8 cellular contexts compared by ENCODE assay signal in genomic region chr11:61793829-61794204, GRCh38. TPM values are rescaled to one million over a fixed set of nuclear protein-coding genes. Genes with fewer than 3 reads are reported as not detected.
A peak's percentile ranks its signal among the peaks of the same experiment; 100 is the strongest.
DNase-seq lines count a peak whose midpoint lies in the region; ATAC-seq and TF ChIP-seq lines count a peak whose summit lies in the region.
"Had no signal": no experiment of that assay in that cellular context is flagged by ENCODE, and none has a peak within 500 bp of the region (broad histone marks: within the 10 kb centered on the region; RNA-seq: fewer than 3 reads in every experiment).

No MANE protein-coding gene starts in this region.

- intact Hi-C loops in tibial artery (cut with DNase I; ENCODE audit: low total_unique reads): loop anchor here (10.0 kb wide), 1 partner anchor 311 kb away; no protein-coding TSS in a partner anchor

- no peak overlapping the region for H2AFZ ChIP-seq in osteoblast (ENCODE audit: low read length)

- TF ChIP-seq CTCF in osteoblast (IDR thresholded peaks at IDR 0.05; ENCODE audit: extremely low read depth, low read depth, low read length) (no peak), tibial artery (IDR thresholded peaks at IDR 0.05) (no peak)

- H3K4me2 ChIP-seq in osteoblast (ENCODE audit: insufficient read depth, low read length): peak overlapping the region; percentile 91

- no peaks in the 10 kb centered on the region for H3K27me3 ChIP-seq in NT2/D1 (ENCODE audit: insufficient read depth, insufficient read length)
- H3K27me3 ChIP-seq in ectodermal cell (ENCODE audit: control insufficient read depth, insufficient read depth, low read length, poor library complexity, severe bottlenecking): no peaks in the 10 kb centered on the region
- H3K27me3 ChIP-seq in osteoblast (ENCODE audit: insufficient read depth, low read length): no peaks in the 10 kb centered on the region
- H3K27me3 ChIP-seq in tibial artery: no peaks in the 10 kb centered on the region

- H3K9ac ChIP-seq in NT2/D1 (ENCODE audit: insufficient read length, low read depth): peak overlapping the region; percentile 99

- H3K79me2 ChIP-seq in osteoblast (ENCODE audit: insufficient read depth, low read length): peaks cover 84% of the 10 kb centered on the region

- H3K4me1 ChIP-seq in NT2/D1 (ENCODE audit: insufficient read depth, insufficient read length) (peaks cover 6% of the 10 kb centered on the region), ectodermal cell (ENCODE audit: control insufficient read depth, insufficient read depth, low read length) (peaks cover 9% of the 10 kb centered on the region), osteoblast (ENCODE audit: insufficient read depth, low read length) (peaks cover 11% of the 10 kb centered on the region), tibial artery (peaks cover 0 to 33% (median 18%) of the 10 kb centered on the region in 4 donors)

- H3K27ac ChIP-seq in ectodermal cell (ENCODE audit: insufficient read depth, low read depth, low read length, poor library complexity, severe bottlenecking) (no peak overlapping the region), osteoblast (ENCODE audit: low read depth, low read length) (peak overlapping the region; percentile 99), tibial artery (no peak overlapping the region)

- 86 to 87% methylated on average over 3 of the region's 3 CpGs for WGBS in ectodermal cell, 2 experiments

- H3K36me3 ChIP-seq in NT2/D1 (ENCODE audit: insufficient read depth, insufficient read length, low read length): peaks cover 71% of the 10 kb centered on the region
- H3K36me3 ChIP-seq in ectodermal cell (ENCODE audit: control insufficient read depth, insufficient read depth, low read length): peaks cover 32% of the 10 kb centered on the region
- peaks cover 25% of the 10 kb centered on the region for H3K36me3 ChIP-seq in osteoblast (ENCODE audit: insufficient read depth, low read length)
- peaks cover 15 to 28% (median 17%) of the 10 kb centered on the region in 3 donors for H3K36me3 ChIP-seq in tibial artery

- ATAC-seq in GM21447 (IDR thresholded peaks at IDR 0.05; ENCODE audit: unreplicated experiment): no peak

- peak overlapping the region; percentile 97 for H3K4me3 ChIP-seq in GM08714 (ENCODE audit: low read length)
- H3K4me3 ChIP-seq in NT2/D1 (ENCODE audit: insufficient read length, low read depth): peak overlapping the region; percentile 96
- H3K4me3 ChIP-seq in ectodermal cell (ENCODE audit: insufficient read depth, low read depth, low read length): peak overlapping the region; percentile 99
- peak overlapping the region; percentile 91 for H3K4me3 ChIP-seq in osteoblast (ENCODE audit: insufficient read depth, low read length)
- H3K4me3 ChIP-seq in tibial artery: no peak overlapping the region

- H3K9me3 ChIP-seq in NT2/D1 (ENCODE audit: insufficient read depth, low read length) (no peaks in the 10 kb centered on the region), ectodermal cell (ENCODE audit: control insufficient read depth, low read length) (no peaks in the 10 kb centered on the region), osteoblast (ENCODE audit: low read depth, low read length) (no peaks in the 10 kb centered on the region), tibial artery (no peaks in the 10 kb centered on the region)

- DNase-seq in NT2/D1 (ENCODE audit: low read depth, low spot score): no peak
- DNase-seq in osteoblast (ENCODE audit: insufficient read length, low spot score, missing footprints): no peak
- DNase-seq in tibial artery: no peak
- DNase-seq in activated effector memory CD4-positive, alpha-beta T cell treated with Interleukin-2 at 50 U/mL for 16 hours: no peak
- DNase-seq: stimulated activated CD4-positive, alpha-beta T cell treated with anti-CD3 and anti-CD28 coated beads, Interleukin-1b, Interleukin-23, amount 100 ng/mL, for 48 hours had no signal

- H4K20me1 ChIP-seq in osteoblast (ENCODE audit: insufficient read depth, low read length): peaks cover 6% of the 10 kb centered on the region

RNA-seq across cellular contexts. Expression of gene FEN1, which starts 1.1 kb away (rescaled TPM):
- 78.2 TPM for polyA plus RNA-seq in ectodermal cell (2013, experiment 1 of 4)
- 89.8 TPM for polyA plus RNA-seq in ectodermal cell (2013, experiment 2 of 4)
- polyA plus RNA-seq in ectodermal cell (2013, experiment 3 of 4): 61.7 TPM
- 60.4 TPM for polyA plus RNA-seq in ectodermal cell (2013, experiment 4 of 4)
- 7.7 and 9.0 TPM in 2 replicates for total RNA-seq in osteoblast

RNA-seq across cellular contexts. Expression of gene TMEM258, which starts 1.4 kb away (rescaled TPM):
- 230 TPM for polyA plus RNA-seq in ectodermal cell (2013, experiment 1 of 4)
- polyA plus RNA-seq in ectodermal cell (2013, experiment 2 of 4): 242 TPM
- 254 TPM for polyA plus RNA-seq in ectodermal cell (2013, experiment 3 of 4)
- 290 TPM for polyA plus RNA-seq in ectodermal cell (2013, experiment 4 of 4)
- total RNA-seq in osteoblast: 63.3 and 81.9 TPM in 2 replicates

RNA-seq across cellular contexts. Expression of gene FADS1, which starts 23.0 kb away (rescaled TPM):
- polyA plus RNA-seq in ectodermal cell (2013, experiment 1 of 4): 186 TPM
- 204 TPM for polyA plus RNA-seq in ectodermal cell (2013, experiment 2 of 4)
- 123 TPM for polyA plus RNA-seq in ectodermal cell (2013, experiment 3 of 4)
- 136 TPM for polyA plus RNA-seq in ectodermal cell (2013, experiment 4 of 4)
- 303 and 323 TPM in 2 replicates for total RNA-seq in osteoblast

RNA-seq across cellular contexts. Expression of gene FADS2, which starts 34.3 kb away (rescaled TPM):
- polyA plus RNA-seq in ectodermal cell (2013, experiment 1 of 4): 485 TPM
- 475 TPM for polyA plus RNA-seq in ectodermal cell (2013, experiment 2 of 4)
- 263 TPM for polyA plus RNA-seq in ectodermal cell (2013, experiment 3 of 4)
- 289 TPM for polyA plus RNA-seq in ectodermal cell (2013, experiment 4 of 4)
- total RNA-seq in osteoblast: 258 and 275 TPM in 2 replicates

RNA-seq across cellular contexts. Expression of gene MYRF, which starts 41.4 kb away (rescaled TPM):
- polyA plus RNA-seq in ectodermal cell (2013, experiment 1 of 4): 8.5 TPM
- 8.4 TPM for polyA plus RNA-seq in ectodermal cell (2013, experiment 2 of 4)
- 10.8 TPM for polyA plus RNA-seq in ectodermal cell (2013, experiment 3 of 4)
- 12.4 TPM for polyA plus RNA-seq in ectodermal cell (2013, experiment 4 of 4)
- 0.29 and 0.36 TPM in 2 replicates for total RNA-seq in osteoblast

Comparison
In these comparisons a context has a peak if more than half of its experiments do, and no peak if none do; other contexts are left out.
1. H3K4me3 ChIP-seq: peak in GM08714 (single experiment), NT2/D1 (single experiment), ectodermal cell (single experiment) and osteoblast (single experiment); none in tibial artery (0 of 2).